ENCODE assay signal across 2 cellular contexts in genomic region chr16:10619271-10619849, GRCh38.
TF ChIP-seq lines count a peak whose summit lies in the region.

No MANE protein-coding gene starts in this region.

TF ChIP-seq in IMR-90, 13 proteins besides CTCF, POLR2A, EP300 and RAD21:
- TF ChIP-seq NFE2L2 (IDR thresholded peaks at IDR 0.05; ENCODE audit: low read depth, low read length) (no peak), RFX5 (IDR thresholded peaks at IDR 0.05; ENCODE audit: low read depth, low read length) (no peak), BHLHE40 (IDR thresholded peaks at IDR 0.05; ENCODE audit: low read depth, low read length) (no peak), FOS (IDR thresholded peaks at IDR 0.05; ENCODE audit: low read depth, low read length) (no peak), MXI1 (IDR thresholded peaks at IDR 0.05; ENCODE audit: borderline replicate concordance, low read depth, low read length) (no peak), RCOR1 (IDR thresholded peaks at IDR 0.05; ENCODE audit: insufficient replicate concordance, low read length) (no peak), MAFK (IDR thresholded peaks at IDR 0.05; ENCODE audit: low read depth, low read length) (no peak), ELK1 (IDR thresholded peaks at IDR 0.05; ENCODE audit: borderline replicate concordance, low read depth, low read length) (no peak), SMC3 (IDR thresholded peaks at IDR 0.05; ENCODE audit: low read depth, low read length) (no peak), CHD1 (IDR thresholded peaks at IDR 0.05; ENCODE audit: low read depth, low read length) (no peak), MAZ (IDR thresholded peaks at IDR 0.05; ENCODE audit: borderline replicate concordance, low read depth, low read length) (no peak), CEBPB (IDR thresholded peaks at IDR 0.05; ENCODE audit: low read depth, low read length) (no peak), USF2 (IDR thresholded peaks at IDR 0.05; ENCODE audit: low read depth, low read length) (no peak)

TF ChIP-seq in H1, 55 proteins besides CTCF, POLR2A, EP300 and RAD21:
- 0 out of 2 replicates have a peak, but pooled peaks have one; percentile 20 for TF ChIP-seq MAX (IDR thresholded peaks at IDR 0.05)
- TF ChIP-seq EGR1 (IDR thresholded peaks at IDR 0.05; ENCODE audit: borderline replicate concordance, low read depth, low read length) = 0 out of 2 replicates have a peak, but pooled peaks have one; percentile 10
- peak; percentile 92 for TF ChIP-seq CREB1 (IDR thresholded peaks at IDR 0.05)
- TF ChIP-seq YY1 (IDR thresholded peaks at IDR 0.05; ENCODE audit: low read depth, low read length) = peak; percentile 84
- TF ChIP-seq EZH2 (IDR thresholded peaks at IDR 0.05; ENCODE audit: low read depth, low read length, severe bottlenecking) = no peak
- TF ChIP-seq ZNF274 (IDR thresholded peaks at IDR 0.05; ENCODE audit: borderline replicate concordance, extremely low read depth, low read length) = no peak
- TF ChIP-seq NRF1 (IDR thresholded peaks at IDR 0.05; ENCODE audit: low read depth, low read length) = peak; percentile 23; the same call in 1 of the 2 replicates
- TF ChIP-seq KDM4A (IDR thresholded peaks at IDR 0.05; ENCODE audit: low read depth, low read length, severe bottlenecking) = peak; percentile 74
